ENCODE assay signal across 15 cellular contexts in genomic region chr9:92729735-92730155, GRCh38. TPM values are rescaled to one million over a fixed set of nuclear protein-coding genes. Genes with fewer than 3 reads are reported as not detected.
DNase-seq lines count a peak whose midpoint lies in the region; ATAC-seq and TF ChIP-seq lines count a peak whose summit lies in the region.
"Had no signal": no experiment of that assay in that cellular context is flagged by ENCODE, and none has a peak within 500 bp of the region (broad histone marks: within the 10 kb centered on the region; RNA-seq: fewer than 3 reads in every experiment).

No MANE protein-coding gene starts in this region.

- H2AFZ ChIP-seq in SU-DHL-6 (ENCODE audit: low read depth, low read length, severe bottlenecking) = no peak overlapping the region

- H3K9me2 ChIP-seq in SU-DHL-6 (replicated peaks; ENCODE audit: insufficient read depth, low read length) = no peaks in the 10 kb centered on the region

- peak; percentile 2 for ATAC-seq in esophagus mucosa
- no peak for ATAC-seq in stimulated activated effector memory CD8-positive, alpha-beta T cell treated with anti-CD3 and anti-CD28 coated beads, Interleukin-12 subunit alpha, Interleukin-12 subunit beta, amount 100 ng/mL, for 72 hours

- no peaks in the 10 kb centered on the region for H3K9me3 ChIP-seq in SU-DHL-6 (ENCODE audit: insufficient read depth, low read length)
- H3K9me3 ChIP-seq: heart left ventricle had no signal

- H3K27ac Mint-ChIP-seq in stimulated activated effector memory CD8-positive, alpha-beta T cell treated with anti-CD3 and anti-CD28 coated beads, Interleukin-12 subunit alpha, Interleukin-12 subunit beta, amount 100 ng/mL, for 72 hours = peak overlapping the region; percentile 30

- H4K20me1 ChIP-seq in SU-DHL-6 (ENCODE audit: low read depth, low read length) = peaks cover 5% of the 10 kb centered on the region; the same call in 1 of the 2 replicates

- peaks cover 24% of the 10 kb centered on the region for H3F3A ChIP-seq in SU-DHL-6 (ENCODE audit: insufficient read depth)

- peaks cover 40% of the 10 kb centered on the region for H3K79me2 ChIP-seq in SU-DHL-6 (ENCODE audit: insufficient read depth, low read length)

- H3K4me3 Mint-ChIP-seq in stimulated activated effector memory CD8-positive, alpha-beta T cell treated with anti-CD3 and anti-CD28 coated beads, Interleukin-12 subunit alpha, Interleukin-12 subunit beta, amount 100 ng/mL, for 72 hours = no peak overlapping the region
- H3K4me3 Mint-ChIP-seq: activated naive CD4-positive, alpha-beta T cell treated with anti-CD3 and anti-CD28 coated beads, Interleukin-2, amount 10 ng/mL, durations not matched to agents 7 days and 5 days had no signal

- TF ChIP-seq CTCF in SU-DHL-6 (IDR thresholded peaks at IDR 0.05; ENCODE audit: insufficient read depth, low read length, poor library complexity, severe bottlenecking) = no peak

- H3K4me3 ChIP-seq in H7 (ENCODE audit: insufficient read depth, low read depth, low read length) = no peak overlapping the region
- peak overlapping the region; percentile 0 for H3K4me3 ChIP-seq in SU-DHL-6 (ENCODE audit: insufficient read depth, low read length, poor library complexity, severe bottlenecking)
- H3K4me3 ChIP-seq: heart left ventricle had no signal

- peak overlapping the region; percentile 24 for H3K9ac ChIP-seq in SU-DHL-6 (ENCODE audit: low read length)

- H3K36me3 ChIP-seq in H7 (replicated peaks; ENCODE audit: control insufficient read depth, insufficient read depth, low read length) (peaks cover 6% of the 10 kb centered on the region), SU-DHL-6 (ENCODE audit: low read length) (peaks cover 9% of the 10 kb centered on the region; the same call in 1 of the 2 replicates)

- no peaks in the 10 kb centered on the region for H3K9me3 Mint-ChIP-seq in stimulated activated effector memory CD8-positive, alpha-beta T cell treated with anti-CD3 and anti-CD28 coated beads, Interleukin-12 subunit alpha, Interleukin-12 subunit beta, amount 100 ng/mL, for 72 hours
- H3K9me3 Mint-ChIP-seq: activated naive CD4-positive, alpha-beta T cell treated with anti-CD3 and anti-CD28 coated beads, Interleukin-2, amount 10 ng/mL, durations not matched to agents 7 days and 5 days had no signal

- no peaks in the 10 kb centered on the region for H3K27me3 ChIP-seq in H7 (ENCODE audit: control insufficient read depth, insufficient read depth, low read length)
- H3K27me3 ChIP-seq in SU-DHL-6 (ENCODE audit: low read length) = no peaks in the 10 kb centered on the region
- H3K27me3 ChIP-seq: heart left ventricle had no signal

- H3K4me2 ChIP-seq in SU-DHL-6 (ENCODE audit: low read depth, low read length, poor library complexity, severe bottlenecking) = peak overlapping the region; percentile 72

- peaks cover 6% of the 10 kb centered on the region for H3K36me3 Mint-ChIP-seq in stimulated activated effector memory CD8-positive, alpha-beta T cell treated with anti-CD3 and anti-CD28 coated beads, Interleukin-12 subunit alpha, Interleukin-12 subunit beta, amount 100 ng/mL, for 72 hours

- H3K27ac ChIP-seq in SU-DHL-6 (ENCODE audit: low read depth, low read length) = peak overlapping the region; percentile 90
- H3K27ac ChIP-seq: heart left ventricle had no signal

- H3K4me1 Mint-ChIP-seq in stimulated activated effector memory CD8-positive, alpha-beta T cell treated with anti-CD3 and anti-CD28 coated beads, Interleukin-12 subunit alpha, Interleukin-12 subunit beta, amount 100 ng/mL, for 72 hours = peaks cover 45% of the 10 kb centered on the region

- peak; percentile 38 for DNase-seq in H7
- DNase-seq in stimulated activated effector memory CD8-positive, alpha-beta T cell treated with anti-CD3 and anti-CD28 coated beads, Interleukin-12 subunit alpha, Interleukin-12 subunit beta, amount 100 ng/mL, for 72 hours (ENCODE audit: low spot score in 2 of 2) = no peak
- DNase-seq in T-helper 2 cell = no peak
- no peak for DNase-seq in NCI-H1417 (lab: John Stamatoyannopoulos, UW)
- no peak for DNase-seq in cerebellum (ENCODE audit: low spot score)
- DNase-seq in amygdala (lab: John Stamatoyannopoulos, UW) = no peak
- DNase-seq: activated naive CD4-positive, alpha-beta T cell treated with anti-CD3 and anti-CD28 coated beads, Interleukin-2, amount 10 ng/mL, durations not matched to agents 7 days and 5 days; COR-L47; cortex of kidney; NCI-H1694; NCI-H748 treated with DMSO at 0.1 percent for 48 hours; stimulated activated CD4-positive, alpha-beta T cell treated with anti-CD3 and anti-CD28 coated beads, Interleukin-4, amount 100 ng/mL, for 24 hours had no signal

RNA-seq across cellular contexts. Expression of gene BICD2, which starts 34.9 kb away (rescaled TPM):
- total RNA-seq in H7 (2014; rRNA removed; shearing (Covaris generic)) = 34.3 and 42.2 TPM in 2 replicates
- total RNA-seq in esophagus mucosa (63.7 TPM), cerebellum (32.4 TPM)

RNA-seq across cellular contexts. Expression of gene IPPK, which starts 59.8 kb away (rescaled TPM):
- total RNA-seq in H7 (2014; rRNA removed; shearing (Covaris generic)) = 10.6 and 12.5 TPM in 2 replicates
- total RNA-seq in esophagus mucosa (37.6 TPM), cerebellum (11.3 TPM)
